In genomic region chr1:160007577-160008200, GRCh38 we compare ENCODE assay signal across 9 cellular contexts. TPM values are rescaled to one million over a fixed set of nuclear protein-coding genes. Genes with fewer than 3 reads are reported as not detected.
DNase-seq lines count a peak whose midpoint lies in the region; ATAC-seq and TF ChIP-seq lines count a peak whose summit lies in the region.
"Had no signal": no experiment of that assay in that cellular context is flagged by ENCODE, and none has a peak within 500 bp of the region (broad histone marks: within the 10 kb centered on the region; RNA-seq: fewer than 3 reads in every experiment).

No MANE protein-coding gene starts in this region.

- H3K36me3 Mint-ChIP-seq in activated CD4-positive, alpha-beta memory T cell treated with anti-CD3 and anti-CD28 coated beads for 36 hours = no peaks in the 10 kb centered on the region
- H3K36me3 Mint-ChIP-seq: CD8-positive, alpha-beta memory T cell had no signal

- no peak overlapping the region for H3K27ac ChIP-seq in liver (ENCODE audit: low read depth in 1 of 2, low read length in 2 of 2)

- POLR2A ChIA-PET in activated CD4-positive, alpha-beta memory T cell treated with anti-CD3 and anti-CD28 coated beads for 36 hours (lab: Charles Lee) = interaction anchor here (0.5 to 0.8 kb wide), 2 partner anchors 15 to 80 kb away, joined by 3 to 4 read pairs; no protein-coding TSS in a partner anchor

- 86% methylated on average over 3 of the region's 3 CpGs for WGBS in liver

- peaks cover 4% of the 10 kb centered on the region for H3K27me3 Mint-ChIP-seq in activated CD4-positive, alpha-beta memory T cell treated with anti-CD3 and anti-CD28 coated beads for 36 hours

- intact Hi-C loops in sciatic nerve (cut with DNase I) = no loop called here
- intact Hi-C loops in activated CD4-positive, alpha-beta memory T cell treated with anti-CD3 and anti-CD28 coated beads for 36 hours (cut with micrococcal nuclease) = loop anchor here (1.0 to 10.0 kb wide), 4 partner anchors 71 to 793 kb away; partner anchors contain the start of gene DUSP23

- no peak overlapping the region for H3K9ac ChIP-seq in liver (ENCODE audit: low read depth in 1 of 2, low read length in 2 of 2)

- CTCF ChIA-PET in activated CD4-positive, alpha-beta memory T cell treated with anti-CD3 and anti-CD28 coated beads for 36 hours (lab: Charles Lee) = interaction anchor here (0.5 to 11.8 kb wide), 51 partner anchors 9 to 878 kb away, joined by 3 to 311 read pairs (median 5); partner anchors contain the start of genes FCRL6, IGSF9, KCNJ10 and KCNJ9

- TF ChIP-seq RAD21 in liver (IDR thresholded peaks at IDR 0.05) = peak; percentile 84 to 85

- DNase-seq in NCI-H1105 treated with DMSO at 0.1 percent for 48 hours (lab: John Stamatoyannopoulos, UW) = peak; percentile 42
- DNase-seq in NCI-H1105 (lab: John Stamatoyannopoulos, UW) = no peak
- peak; percentile 41 for DNase-seq in NCI-H128 (lab: John Stamatoyannopoulos, UW; ENCODE audit: unreplicated experiment)
- DNase-seq in astrocyte of the cerebellum (ENCODE audit: low read depth) = peak; percentile 9
- no peak for DNase-seq in sciatic nerve (ENCODE audit: low spot score)
- DNase-seq in activated CD4-positive, alpha-beta memory T cell treated with anti-CD3 and anti-CD28 coated beads for 36 hours = no peak
- no peak for DNase-seq in activated effector memory CD4-positive, alpha-beta T cell treated with anti-CD3 and anti-CD28 coated beads, Interleukin-2, amount 50 U/mL, for 16 hours

- TF ChIP-seq CTCF in astrocyte of the cerebellum (IDR thresholded peaks at IDR 0.05; ENCODE audit: low read depth, low read length, missing control alignments) (peak; percentile 50), liver (IDR thresholded peaks at IDR 0.05; ENCODE audit: low read depth, low read length, missing input control) (peak; percentile 84)

- no peaks in the 10 kb centered on the region for H3K4me1 Mint-ChIP-seq in activated CD4-positive, alpha-beta memory T cell treated with anti-CD3 and anti-CD28 coated beads for 36 hours (ENCODE audit: low read depth)
- H3K4me1 Mint-ChIP-seq: CD8-positive, alpha-beta memory T cell had no signal

- no peaks in the 10 kb centered on the region for H3K9me3 Mint-ChIP-seq in activated CD4-positive, alpha-beta memory T cell treated with anti-CD3 and anti-CD28 coated beads for 36 hours
- H3K9me3 Mint-ChIP-seq: CD8-positive, alpha-beta memory T cell had no signal

- no peaks in the 10 kb centered on the region for H3K9me3 ChIP-seq in liver (ENCODE audit: control insufficient read depth in 4 of 4, low read length in 3 of 4)

- H3K27ac Mint-ChIP-seq in activated CD4-positive, alpha-beta memory T cell treated with anti-CD3 and anti-CD28 coated beads for 36 hours = no peak overlapping the region
- H3K27ac Mint-ChIP-seq: CD8-positive, alpha-beta memory T cell had no signal

- H3K4me1 ChIP-seq in liver (ENCODE audit: control insufficient read depth in 4 of 4, insufficient read depth in 4 of 4, low read length in 3 of 4) = no peaks in the 10 kb centered on the region

- no peaks in the 10 kb centered on the region for H3K36me3 ChIP-seq in liver (ENCODE audit: control insufficient read depth in 4 of 4, insufficient read depth in 3 of 4, low read depth in 1 of 4, low read length in 3 of 4)

- in situ Hi-C loops in astrocyte of the cerebellum (cut with HindIII; ENCODE audit: low sequenced_read_pairs) = loop anchor here (25.0 kb wide), 1 partner anchor 220 kb away; the partner anchor contains the start of gene DUSP23

- H3K27me3 ChIP-seq in liver (ENCODE audit: control insufficient read depth in 4 of 4, insufficient read depth in 4 of 4, low read length in 3 of 4) = no peaks in the 10 kb centered on the region

- no peak overlapping the region for H3K4me3 Mint-ChIP-seq in activated CD4-positive, alpha-beta memory T cell treated with anti-CD3 and anti-CD28 coated beads for 36 hours
- H3K4me3 Mint-ChIP-seq: CD8-positive, alpha-beta memory T cell had no signal

- H3K4me3 ChIP-seq in astrocyte of the cerebellum (ENCODE audit: low read depth, low read length) = no peak overlapping the region
- H3K4me3 ChIP-seq in liver (ENCODE audit: low read depth in 1 of 3, low read length in 3 of 3) = no peak overlapping the region

- ATAC-seq in sciatic nerve = no peak

TF ChIP-seq in liver, 16 proteins besides CTCF, POLR2A, EP300 and RAD21:
- TF ChIP-seq JUND (IDR thresholded peaks at IDR 0.05) (no peak), HNF4A (conservative IDR thresholded peaks at IDR 0.05) (no peak), RXRA (IDR thresholded peaks at IDR 0.05) (no peak), ATF3 (IDR thresholded peaks at IDR 0.05) (no peak)

RNA-seq across cellular contexts. Expression of gene PIGM, which starts 24.1 kb away (rescaled TPM):
- 1 to 10 TPM; 3.5 to 3.8 TPM for total RNA-seq in liver
- 1 to 10 TPM; 2.9 to 4.2 TPM for polyA plus RNA-seq in liver
- total RNA-seq in sciatic nerve = 5.9 TPM
- total RNA-seq in activated CD4-positive, alpha-beta memory T cell treated with anti-CD3 and anti-CD28 coated beads for 36 hours = 1 to 10 TPM; 4.4 to 4.7 TPM

RNA-seq across cellular contexts. Expression of gene SLAMF9, which starts 53.7 kb away (rescaled TPM):
- under 1 TPM in 1 of 2 donors, not detected in 1; 0.25 TPM for total RNA-seq in liver
- under 1 TPM; 0.64 to 0.68 TPM for polyA plus RNA-seq in liver
- total RNA-seq in sciatic nerve = 0.80 TPM
- not detected for total RNA-seq in activated CD4-positive, alpha-beta memory T cell treated with anti-CD3 and anti-CD28 coated beads for 36 hours
- total RNA-seq: CD8-positive, alpha-beta memory T cell had no signal
- polyA plus RNA-seq: CD8-positive, alpha-beta memory T cell had no signal

Comparison
In these comparisons a context has a peak if more than half of its experiments do, and no peak if none do; other contexts are left out.
1. DNase-seq: peak in NCI-H1105 treated with DMSO at 0.1 percent for 48 hours (single experiment), NCI-H128 (single experiment) and astrocyte of the cerebellum (single experiment); none in NCI-H1105 (single experiment), sciatic nerve (single experiment), activated CD4-positive, alpha-beta memory T cell treated with anti-CD3 and anti-CD28 coated beads for 36 hours (single experiment) and activated effector memory CD4-positive, alpha-beta T cell treated with anti-CD3 and anti-CD28 coated beads, Interleukin-2, amount 50 U/mL, for 16 hours (single experiment).